38 cellular contexts compared by ENCODE assay signal in genomic region chr4:8880851-8881250, GRCh38. TPM values are rescaled to one million over a fixed set of nuclear protein-coding genes. Genes with fewer than 3 reads are reported as not detected.
"Had no signal": no experiment of that assay in that cellular context is flagged by ENCODE, and none has a peak within 500 bp of the region (broad histone marks: within the 10 kb centered on the region; RNA-seq: fewer than 3 reads in every experiment).

No MANE protein-coding gene starts in this region.

- H3K9me3 ChIP-seq: adrenal gland, ascending aorta, body of pancreas, breast epithelium had no signal

- FAIRE-seq: astrocyte, bronchial epithelial cell had no signal

- H3K36me3 ChIP-seq: adrenal gland, ascending aorta, brain microvascular endothelial cell, breast epithelium, cardiac muscle cell had no signal

- H3K4me1 ChIP-seq: adrenal gland, ascending aorta, body of pancreas, breast epithelium had no signal

- ATAC-seq: activated naive CD4-positive, alpha-beta T cell treated with anti-CD3 and anti-CD28 coated beads, Interleukin-2, amount 50 U/mL, for 72 hours; activated naive CD8-positive, alpha-beta T cell treated with anti-CD3 and anti-CD28 coated beads, Interleukin-2, amount 50 U/mL, for 24 hours; activated T-cell treated with anti-CD3 and anti-CD28 coated beads, Interleukin-2, amount 50 U/mL, for 4 hours; activated T-cell treated with anti-CD3 and anti-CD28 coated beads, Interleukin-2, amount 50 U/mL, for 72 hours; activated T-helper 17 cell treated with anti-CD3 and anti-CD28 coated beads, Interleukin-2, amount 50 U/mL, for 72 hours; body of pancreas had no signal

- DNase-seq: activated effector memory CD4-positive, alpha-beta T cell treated with anti-CD3 and anti-CD28 coated beads, Interleukin-2, amount 50 U/mL, for 16 hours; activated effector memory CD4-positive, alpha-beta T cell treated with Interleukin-2 at 50 U/mL for 16 hours; activated gamma-delta T cell; activated gamma-delta T cell treated with Interleukin-2 at 50 U/mL for 16 hours; activated naive CD4-positive, alpha-beta T cell; activated naive CD4-positive, alpha-beta T cell treated with anti-CD3 and anti-CD28 coated beads for 36 hours; activated naive CD4-positive, alpha-beta T cell treated with anti-CD3 and anti-CD28 coated beads, Interleukin-2, amount 10 ng/mL, durations not matched to agents 7 days and 5 days; activated naive CD4-positive, alpha-beta T cell treated with anti-CD3 and anti-CD28 coated beads, Interleukin-2, amount 50 U/mL, for 16 hours; activated naive CD4-positive, alpha-beta T cell treated with Interleukin-2 at 50 U/mL for 16 hours; activated naive CD8-positive, alpha-beta T cell treated with anti-CD3 and anti-CD28 coated beads for 36 hours; activated naive CD8-positive, alpha-beta T cell treated with anti-CD3 and anti-CD28 coated beads, Interleukin-2, amount 10 ng/mL, durations not matched to agents 7 days and 5 days; activated naive CD8-positive, alpha-beta T cell treated with anti-CD3 and anti-CD28 coated beads, Interleukin-2, amount 50 U/mL, for 24 hours; activated T-cell treated with anti-CD3 and anti-CD28 coated beads, Interleukin-2, amount 50 U/mL, for 1 hour; activated T-cell treated with anti-CD3 and anti-CD28 coated beads, Interleukin-2, amount 50 U/mL, for 24 hours; activated T-cell treated with anti-CD3 and anti-CD28 coated beads, Interleukin-2, amount 50 U/mL, for 4 hours; activated T-cell treated with anti-CD3 and anti-CD28 coated beads, Interleukin-2, amount 50 U/mL, for 48 hours; activated T-cell treated with anti-CD3 and anti-CD28 coated beads, Interleukin-2, amount 50 U/mL, for 72 hours; adrenal gland; amniotic stem cell; amygdala; anterior cingulate cortex; aorta; body of pancreas; brain microvascular endothelial cell; central memory CD4-positive, alpha-beta T cell; cerebellar nuclear complex had no signal

- H3K27ac ChIP-seq: adrenal gland, ascending aorta, body of pancreas, brain microvascular endothelial cell, breast epithelium, cardiac muscle cell had no signal

- H3K4me3 ChIP-seq: adrenal gland, ascending aorta, body of pancreas, breast epithelium, cardiac muscle cell had no signal

- H3K27me3 ChIP-seq: body of pancreas had no signal

RNA-seq across cellular contexts. Expression of gene HMX1, which starts 9.2 kb away (rescaled TPM):
- total RNA-seq: activated naive CD4-positive, alpha-beta T cell treated with anti-CD3 and anti-CD28 coated beads for 36 hours; activated naive CD4-positive, alpha-beta T cell treated with anti-CD3 and anti-CD28 coated beads, Interleukin-2, amount 50 U/mL, for 72 hours; activated naive CD8-positive, alpha-beta T cell treated with anti-CD3 and anti-CD28 coated beads for 36 hours; activated naive CD8-positive, alpha-beta T cell treated with anti-CD3 and anti-CD28 coated beads, Interleukin-2, amount 10 ng/mL, durations not matched to agents 7 days and 5 days; activated T-cell treated with anti-CD3 and anti-CD28 coated beads, Interleukin-2, amount 50 U/mL, for 4 hours; activated T-cell treated with anti-CD3 and anti-CD28 coated beads, Interleukin-2, amount 50 U/mL, for 72 hours; activated T-helper 1 cell treated with anti-CD3 and anti-CD28 coated beads, Interleukin-12 subunit alpha, Interleukin-12 subunit beta, Interleukin-2, Interleukin-4 antibody, amounts not matched to agents 30 ng/mL and 10 ng/mL and 1 ng/mL, durations not matched to agents 14 hours and 24 hours and 36 hours; activated T-helper 17 cell treated with anti-CD3 and anti-CD28 coated beads, Interleukin-2, amount 50 U/mL, for 72 hours; activated T-helper 2 cell treated with anti-CD3 and anti-CD28 coated beads, Interferon-gamma antibody, Interleukin-2, Interleukin-4, amounts not matched to agents 10 μg/mL and 5 μg/mL and 100 μg/mL, durations not matched to agents 14 hours and 24 hours and 36 hours; adrenal gland; aorta; ascending aorta; body of pancreas; breast epithelium; bronchial epithelial cell; cardiac muscle cell; cardiac septum; chondrocyte had no signal
- polyA plus RNA-seq: adipose tissue, adrenal gland, aorta had no signal
